ENCODE assay signal across 9 cellular contexts in the genomic region with DNA sequence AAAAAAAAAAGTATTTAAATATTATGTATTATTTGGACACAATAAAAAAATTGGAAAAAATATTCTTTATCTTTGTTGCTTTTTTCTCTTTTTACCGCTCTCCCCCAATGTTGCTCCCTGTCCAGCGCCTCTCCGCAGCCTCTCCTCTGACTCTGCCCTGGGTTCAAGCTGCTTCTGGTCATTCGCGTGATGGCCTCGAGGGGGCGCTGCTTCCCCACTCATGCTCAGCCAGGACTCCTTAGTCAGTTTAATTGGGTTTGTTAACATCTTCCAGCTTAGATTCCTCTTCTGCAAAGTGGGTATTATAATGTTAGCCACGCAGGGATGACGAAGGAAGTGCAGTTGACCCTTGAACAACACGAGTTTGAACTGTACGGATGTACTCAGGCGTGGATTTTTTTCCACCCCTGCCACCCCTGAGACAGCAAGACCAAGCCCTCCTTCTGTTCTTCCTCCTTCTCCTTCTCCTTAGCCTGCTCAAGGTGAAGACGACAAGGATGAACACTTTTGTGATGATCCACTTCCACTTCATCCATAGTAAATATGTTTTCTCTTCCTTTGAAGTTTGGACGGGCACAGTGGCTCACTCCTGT. TPM values are rescaled to one million over a fixed set of nuclear protein-coding genes. Genes with fewer than 3 reads are reported as not detected.
DNase-seq lines count a peak whose midpoint lies in the region; ATAC-seq and TF ChIP-seq lines count a peak whose summit lies in the region.
"Had no signal": no experiment of that assay in that cellular context is flagged by ENCODE, and none has a peak within 500 bp of the region (broad histone marks: within the 10 kb centered on the region; RNA-seq: fewer than 3 reads in every experiment).

No MANE protein-coding gene starts in this region.

- DNase-seq in CMK (ENCODE audit: low read depth) (peak; percentile 39), HFFc6 (peak; percentile 6), PC-3 (peak; percentile 69), glomerular visceral epithelial cell (ENCODE audit: extremely low spot score) (peak; percentile 38), prostate gland (ENCODE audit: low spot score) (peak; percentile 46)
- DNase-seq in activated gamma-delta T cell treated with anti-CD3 and anti-CD28 coated beads, Interleukin-2, amount 50 U/mL, for 16 hours (ENCODE audit: low read depth): peak; percentile 27

- no peaks in the 10 kb centered on the region for H3K9me3 ChIP-seq in PC-3 (ENCODE audit: low read length)
- no peaks in the 10 kb centered on the region for H3K9me3 ChIP-seq in prostate gland
- H3K9me3 ChIP-seq: SJSA1 had no signal

- H3K9me3 Mint-ChIP-seq in HFFc6: no peaks in the 10 kb centered on the region

- no peaks in the 10 kb centered on the region for H3K9me2 ChIP-seq in PC-3 (replicated peaks; ENCODE audit: low read length)

- H3K4me1 Mint-ChIP-seq in HFFc6 (ENCODE audit: low read depth): no peaks in the 10 kb centered on the region; the same call in 1 of the 2 replicates

- H3K4me1 ChIP-seq in PC-3 (ENCODE audit: insufficient read depth, low read length) (peaks cover 17% of the 10 kb centered on the region), prostate gland (replicated peaks) (no peaks in the 10 kb centered on the region)
- H3K4me1 ChIP-seq: SJSA1 had no signal

- no peak overlapping the region for H3K9ac ChIP-seq in PC-3 (ENCODE audit: low read length)

- H3K36me3 ChIP-seq in PC-3 (ENCODE audit: low read depth, low read length) (no peaks in the 10 kb centered on the region), prostate gland (no peaks in the 10 kb centered on the region)
- H3K36me3 ChIP-seq: SJSA1 had no signal

- H4K20me1 ChIP-seq in PC-3 (ENCODE audit: low read length): no peaks in the 10 kb centered on the region

- H2AFZ ChIP-seq in PC-3 (ENCODE audit: low read length): no peak overlapping the region

- H3K4me3 Mint-ChIP-seq in HFFc6: no peak overlapping the region

- peak; percentile 93 for TF ChIP-seq CTCF in HFFc6 (IDR thresholded peaks at IDR 0.05)
- TF ChIP-seq CTCF in PC-3 (conservative IDR thresholded peaks at IDR 0.05; ENCODE audit: low read depth, low read length): peak; percentile 96
- TF ChIP-seq CTCF in prostate gland (IDR thresholded peaks at IDR 0.05): peak; percentile 79 to 92 (median 86)

- intact Hi-C loops in PC-3 (cut with micrococcal nuclease) (loop anchor here (1.0 to 5.0 kb wide), 3 partner anchors 56 to 338 kb away; partner anchors contain the start of gene F2RL3), prostate gland (cut with DNase I) (loop anchor here (5.0 to 10.0 kb wide), 2 partner anchors 58 to 340 kb away; no protein-coding TSS in a partner anchor)

- CTCF ChIA-PET in PC-3 (lab: Charles Lee): interaction anchor here (0.5 to 1.1 kb wide), 3 partner anchors 18 to 185 kb away, joined by 3 to 8 read pairs (median 5); no protein-coding TSS in a partner anchor

- H3K27me3 ChIP-seq in PC-3 (ENCODE audit: low read length): no peaks in the 10 kb centered on the region
- no peaks in the 10 kb centered on the region for H3K27me3 ChIP-seq in prostate gland (replicated peaks; ENCODE audit: insufficient read depth)
- H3K27me3 ChIP-seq: SJSA1 had no signal

- H3K27me3 Mint-ChIP-seq in HFFc6 (ENCODE audit: insufficient read depth): peaks cover 21% of the 10 kb centered on the region

- H3F3A ChIP-seq in PC-3 (ENCODE audit: low read length, unreplicated experiment): peaks cover 5% of the 10 kb centered on the region

- no peak for TF ChIP-seq POLR2A in prostate gland (IDR thresholded peaks at IDR 0.05)

- no peak overlapping the region for H3K4me3 ChIP-seq in PC-3 (ENCODE audit: low read length)
- no peak overlapping the region for H3K4me3 ChIP-seq in prostate gland
- H3K4me3 ChIP-seq: SJSA1 had no signal

- ATAC-seq in PC-3 (peak; percentile 6; the same call in 1 of the 2 replicates), HG03521 (IDR thresholded peaks at IDR 0.05; ENCODE audit: unreplicated experiment) (no peak), HG03565 (IDR thresholded peaks at IDR 0.05; ENCODE audit: unreplicated experiment) (no peak)

- H3K36me3 Mint-ChIP-seq in HFFc6 (ENCODE audit: low read depth): no peaks in the 10 kb centered on the region

- no TSS peak for BruUV-seq in PC-3 (replicated peaks; lab: Mats Ljungman, UMichigan)

- 20% methylated on average over 14 of the region's 14 CpGs for WGBS in prostate gland

- POLR2A ChIA-PET in PC-3 (lab: Charles Lee; ENCODE audit: unreplicated experiment): interaction anchor here (0.5 kb wide), 1 partner anchor 55 kb away, joined by 7 read pairs; no protein-coding TSS in a partner anchor

- H3K27ac Mint-ChIP-seq in HFFc6: no peak overlapping the region

- H3K27ac ChIP-seq in PC-3 (ENCODE audit: low read length) (no peak overlapping the region), prostate gland (no peak overlapping the region)
- H3K27ac ChIP-seq: SJSA1 had no signal

- no peaks in the 10 kb centered on the region for H3K79me2 ChIP-seq in PC-3 (ENCODE audit: low read length)

- 0 out of 2 replicates have a peak overlapping the region, but pooled peaks have one; percentile 28 for H3K4me2 ChIP-seq in PC-3 (ENCODE audit: low read length)

RNA-seq across cellular contexts. Expression of gene NWD1, which starts 4.8 kb away (rescaled TPM):
- not detected for total RNA-seq in HFFc6 (2021; fragmentation: NEBNext Ultra II Directional; extraction: Animal tissue kit (Norgen Biotek cat#: 25700))
- total RNA-seq in PC-3 (2014; rRNA removed): 2.4 and 2.5 TPM in 2 replicates
- total RNA-seq in prostate gland: 10 to 100 TPM; 15.8 to 41.3 TPM
- total RNA-seq: SJSA1 had no signal

RNA-seq across cellular contexts. Expression of gene TMEM38A, which starts 53.9 kb away (rescaled TPM):
- total RNA-seq in HFFc6 (2021; fragmentation: NEBNext Ultra II Directional; extraction: Animal tissue kit (Norgen Biotek cat#: 25700)): 1 to 10 TPM in 3 of 6 experiments, under 1 TPM in 3; 0.26 to 2.0 (median 1.0) TPM
- total RNA-seq in PC-3 (2014; rRNA removed) (11.0 and 13.3 TPM in 2 replicates), prostate gland (10 to 100 TPM; 11.7 to 20.6 TPM)

RNA-seq across cellular contexts. Expression of gene SMIM7, which starts 54.9 kb away (rescaled TPM):
- total RNA-seq in HFFc6 (2021; fragmentation: NEBNext Ultra II Directional; extraction: Animal tissue kit (Norgen Biotek cat#: 25700)): 10 to 100 TPM; 66.2 to 74.6 (median 71.9) TPM
- total RNA-seq in PC-3 (2014; rRNA removed): 62.0 and 74.1 TPM in 2 replicates
- total RNA-seq in prostate gland: 100 to 1,000 TPM; 146 to 171 TPM

Comparison
In these comparisons a context has a peak if more than half of its experiments do, and no peak if none do; other contexts are left out.
1. DNase-seq: peak in every context shown above with its lines; median percentile 69 in PC-3; 46 in prostate gland; 39 in CMK; 38 in glomerular visceral epithelial cell; 27 in activated gamma-delta T cell treated with anti-CD3 and anti-CD28 coated beads, Interleukin-2, amount 50 U/mL, for 16 hours; 6 in HFFc6.